In the genomic region with DNA sequence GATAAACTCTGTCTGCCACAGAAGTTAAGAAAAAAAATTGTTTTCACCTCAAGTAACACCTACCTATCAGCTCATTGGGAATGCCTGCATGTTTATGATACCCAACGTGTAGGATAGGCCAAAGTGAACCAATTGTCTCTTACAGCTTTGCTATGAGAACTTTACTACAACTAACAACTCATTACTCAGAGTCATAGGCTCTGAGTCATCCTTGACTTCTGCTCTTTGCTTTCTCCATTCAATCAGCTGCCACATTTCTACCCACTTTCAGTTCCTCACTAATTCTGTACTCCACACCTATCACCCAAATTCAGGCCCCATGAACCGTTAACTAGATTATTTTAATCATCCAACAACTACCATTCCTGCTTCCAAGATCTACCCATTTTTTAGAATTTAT, we compare ENCODE assay signal across 10 cellular contexts.
DNase-seq lines count a peak whose midpoint lies in the region; ATAC-seq and TF ChIP-seq lines count a peak whose summit lies in the region.
"Had no signal": no experiment of that assay in that cellular context is flagged by ENCODE, and none has a peak within 500 bp of the region (broad histone marks: within the 10 kb centered on the region; RNA-seq: fewer than 3 reads in every experiment).

No MANE protein-coding gene starts in this region.

- no peaks in the 10 kb centered on the region for H3K4me1 ChIP-seq in colonic mucosa
- no peaks in the 10 kb centered on the region for H3K4me1 ChIP-seq in uterus
- H3K4me1 ChIP-seq: heart right ventricle had no signal

- intact Hi-C loops in colonic mucosa (cut with DNase I) = no loop called here
- intact Hi-C loops in uterus (cut with DNase I; ENCODE audit: low total_unique reads) = no loop called here

- no peak for TF ChIP-seq POLR2A in uterus (IDR thresholded peaks at IDR 0.05)

- no peak overlapping the region for H3K27ac ChIP-seq in colonic mucosa
- no peak overlapping the region for H3K27ac ChIP-seq in uterus
- H3K27ac ChIP-seq: heart right ventricle had no signal

- H3K9me3 ChIP-seq in colonic mucosa (no peaks in the 10 kb centered on the region), uterus (no peaks in the 10 kb centered on the region)
- H3K9me3 ChIP-seq: heart right ventricle had no signal

- H3K36me3 ChIP-seq in colonic mucosa = no peaks in the 10 kb centered on the region
- H3K36me3 ChIP-seq in uterus = no peaks in the 10 kb centered on the region
- H3K36me3 ChIP-seq: heart right ventricle had no signal

- peak; percentile 94 for ATAC-seq in GM21717 (IDR thresholded peaks at IDR 0.05; ENCODE audit: unreplicated experiment)
- ATAC-seq in HG03521 (IDR thresholded peaks at IDR 0.05; ENCODE audit: unreplicated experiment) = peak; percentile 96
- ATAC-seq: heart right ventricle had no signal

- H3K4me3 ChIP-seq in GM12865 (ENCODE audit: low read depth, low read length) (no peak overlapping the region), fibroblast of villous mesenchyme (ENCODE audit: low read depth, low read length) (no peak overlapping the region), colonic mucosa (no peak overlapping the region), uterus (no peak overlapping the region)
- H3K4me3 ChIP-seq: heart right ventricle had no signal

- H3K9ac ChIP-seq in colonic mucosa (ENCODE audit: low read depth in 2 of 2, low read length in 2 of 2) = no peak overlapping the region

- TF ChIP-seq CTCF in GM12865 (IDR thresholded peaks at IDR 0.05; ENCODE audit: insufficient read depth, low read depth, low read length, missing control alignments) (no peak), fibroblast of villous mesenchyme (IDR thresholded peaks at IDR 0.05; ENCODE audit: insufficient read depth, low read depth, low read length) (no peak), colonic mucosa (IDR thresholded peaks at IDR 0.05) (no peak), uterus (IDR thresholded peaks at IDR 0.05) (no peak)

- DNase-seq in GM12865 (ENCODE audit: low read depth) (peak; percentile 10), fibroblast of villous mesenchyme (ENCODE audit: low read depth) (peak; percentile 28), NCI-H1048 (lab: John Stamatoyannopoulos, UW) (no peak), NCI-H2081 treated with DMSO at 0.1 percent for 48 hours (lab: John Stamatoyannopoulos, UW) (no peak), colonic mucosa (no peak), uterus (no peak)
- DNase-seq: heart right ventricle, NCI-H2029 treated with DMSO at 0.1 percent for 48 hours had no signal

- H3K27me3 ChIP-seq in colonic mucosa = no peaks in the 10 kb centered on the region
- H3K27me3 ChIP-seq in uterus = no peaks in the 10 kb centered on the region
- H3K27me3 ChIP-seq: heart right ventricle had no signal

Comparison
In these comparisons a context has a peak if more than half of its experiments do, and no peak if none do; other contexts are left out.
1. DNase-seq: peak in GM12865 (single experiment) and fibroblast of villous mesenchyme (single experiment); none in NCI-H1048 (single experiment), NCI-H2081 treated with DMSO at 0.1 percent for 48 hours (single experiment), colonic mucosa (single experiment) and uterus (0 of 2).